Comparison of ENCODE assay signal across 8 cellular contexts in the genomic region with DNA sequence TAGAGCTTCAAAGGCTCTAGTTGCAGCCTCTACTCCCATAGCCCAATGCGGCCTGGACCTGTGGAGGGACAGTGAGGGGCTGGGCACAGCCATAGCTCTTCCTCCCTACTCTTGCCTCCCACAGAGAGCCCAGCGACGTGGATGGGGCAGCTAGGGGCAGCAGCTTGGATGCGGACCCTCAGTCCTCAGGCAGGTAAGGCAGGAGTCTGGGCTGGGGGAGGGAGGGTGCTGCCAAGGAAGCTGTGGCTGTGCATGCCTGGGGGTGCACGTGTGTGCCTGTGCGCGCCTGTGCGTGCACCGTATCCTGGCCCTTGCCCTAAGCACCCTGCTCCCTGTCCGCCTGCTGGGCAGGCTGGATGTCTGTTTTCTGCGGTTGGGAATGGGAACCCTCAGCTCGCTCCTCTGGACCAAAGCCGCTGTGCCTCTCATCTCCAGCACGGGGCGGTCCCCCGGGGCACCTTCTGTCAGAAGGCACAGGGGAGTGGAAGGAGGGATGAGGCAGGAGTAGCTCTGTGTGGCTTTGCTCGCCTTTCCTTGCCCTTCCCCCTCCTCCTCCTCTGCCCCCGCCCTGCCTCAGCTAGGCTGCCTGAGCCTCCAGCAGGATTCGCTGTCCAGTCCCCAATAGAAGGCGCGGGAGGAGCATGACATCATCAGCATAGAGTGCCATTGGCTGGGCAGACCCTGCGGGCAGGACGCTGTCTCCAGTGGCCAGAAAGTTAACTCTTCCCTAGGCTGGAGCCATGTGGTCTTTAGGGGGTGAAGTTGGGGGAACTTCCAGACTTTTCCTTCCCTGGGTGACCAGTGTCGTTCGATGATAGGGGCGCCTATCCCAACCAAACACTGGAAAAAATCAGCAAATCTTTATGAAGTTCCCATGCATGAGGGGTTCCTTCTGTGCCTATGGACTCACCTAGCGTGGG. TPM values are rescaled to one million over a fixed set of nuclear protein-coding genes. Genes with fewer than 3 reads are reported as not detected.
DNase-seq lines count a peak whose midpoint lies in the region; ATAC-seq and TF ChIP-seq lines count a peak whose summit lies in the region.

No MANE protein-coding gene starts in this region.

- ATAC-seq in upper lobe of right lung: peak; percentile 95
- no peak for ATAC-seq in HG03439 (IDR thresholded peaks at IDR 0.05; ENCODE audit: unreplicated experiment)

- DNase-seq in ACHN: peak; percentile 98
- DNase-seq in GM10266 (ENCODE audit: extremely low spot score): peak; percentile 77
- peak; percentile 89 for DNase-seq in NCI-H2029 (lab: John Stamatoyannopoulos, UW)
- DNase-seq in WERI-Rb-1: peak; percentile 100
- DNase-seq in fibroblast of peridontal ligament (ENCODE audit: extremely low read depth): peak; percentile 92
- DNase-seq in upper lobe of right lung: peak; percentile 92

- no peak for TF ChIP-seq CTCF in GM10266 (IDR thresholded peaks at IDR 0.05; ENCODE audit: control insufficient read depth, insufficient read depth, low read depth, missing control alignments)
- no peak for TF ChIP-seq CTCF in WERI-Rb-1 (IDR thresholded peaks at IDR 0.05; ENCODE audit: low read depth, low read length)
- peak; percentile 26 for TF ChIP-seq CTCF in upper lobe of right lung (IDR thresholded peaks at IDR 0.05)

- peak overlapping the region; percentile 63 to 66 for H3K9ac ChIP-seq in mucosa of rectum (ENCODE audit: low read depth in 1 of 2, low read length in 2 of 2)

- no peaks in the 10 kb centered on the region for H3K27me3 ChIP-seq in WERI-Rb-1 (ENCODE audit: insufficient read depth, low read depth, severe bottlenecking)
- H3K27me3 ChIP-seq in mucosa of rectum (ENCODE audit: control insufficient read depth in 2 of 2, insufficient read depth in 2 of 2, low read length in 2 of 2): peaks cover 23 to 37% of the 10 kb centered on the region in 2 donors
- H3K27me3 ChIP-seq in upper lobe of right lung: peaks cover 4% of the 10 kb centered on the region

- H3K4me3 ChIP-seq in WERI-Rb-1 (ENCODE audit: low read depth, low read length): peak overlapping the region; percentile 38
- peak overlapping the region; percentile 55 to 74 for H3K4me3 ChIP-seq in mucosa of rectum (ENCODE audit: low read length in 2 of 2)
- peak overlapping the region; percentile 43 for H3K4me3 ChIP-seq in upper lobe of right lung

- H3K36me3 ChIP-seq in WERI-Rb-1 (peaks cover 2% of the 10 kb centered on the region; the same call in 1 of the 2 replicates), mucosa of rectum (ENCODE audit: control insufficient read depth in 2 of 2, insufficient read depth in 2 of 2, low read length in 2 of 2) (no peaks in the 10 kb centered on the region), upper lobe of right lung (no peaks in the 10 kb centered on the region)

- H3K27ac ChIP-seq in WERI-Rb-1 (peak overlapping the region; percentile 96), mucosa of rectum (ENCODE audit: low read depth in 2 of 2, low read length in 2 of 2) (peak overlapping the region in 1 of 2 donors; percentile 63), upper lobe of right lung (peak overlapping the region; percentile 36)

- in situ Hi-C loops in ACHN (cut with HindIII; ENCODE audit: low pct_ligation_motif_present, low pct_unique_long_range_greater_than_20kb, low sequenced_read_pairs): no loop called here

- H3K9me3 ChIP-seq in WERI-Rb-1 (ENCODE audit: severe bottlenecking): no peaks in the 10 kb centered on the region
- no peaks in the 10 kb centered on the region for H3K9me3 ChIP-seq in mucosa of rectum (ENCODE audit: control insufficient read depth in 2 of 2, low read length in 2 of 2)
- H3K9me3 ChIP-seq in upper lobe of right lung: no peaks in the 10 kb centered on the region

- peaks cover 9 to 13% of the 10 kb centered on the region in 2 donors for H3K4me1 ChIP-seq in mucosa of rectum (ENCODE audit: control insufficient read depth in 2 of 2, insufficient read depth in 2 of 2, low read length in 2 of 2)
- H3K4me1 ChIP-seq in upper lobe of right lung: peaks cover 49% of the 10 kb centered on the region

- intact Hi-C loops in upper lobe of right lung (cut with DNase I): no loop called here

RNA-seq across cellular contexts. Expression of a gene that starts 0.8 kb away (rescaled TPM):
- total RNA-seq in upper lobe of right lung: 7.7 TPM

RNA-seq across cellular contexts. Expression of a gene that starts 3.1 kb away (rescaled TPM):
- total RNA-seq in upper lobe of right lung: 34.3 TPM

RNA-seq across cellular contexts. Expression of a gene that starts 39.4 kb away (rescaled TPM):
- total RNA-seq in upper lobe of right lung: 46.4 TPM

RNA-seq across cellular contexts. Expression of a gene that starts 45.0 kb away (rescaled TPM):
- total RNA-seq in upper lobe of right lung: 24.5 TPM
